Comparison of ENCODE assay signal across 1 cellular context in the genomic region with DNA sequence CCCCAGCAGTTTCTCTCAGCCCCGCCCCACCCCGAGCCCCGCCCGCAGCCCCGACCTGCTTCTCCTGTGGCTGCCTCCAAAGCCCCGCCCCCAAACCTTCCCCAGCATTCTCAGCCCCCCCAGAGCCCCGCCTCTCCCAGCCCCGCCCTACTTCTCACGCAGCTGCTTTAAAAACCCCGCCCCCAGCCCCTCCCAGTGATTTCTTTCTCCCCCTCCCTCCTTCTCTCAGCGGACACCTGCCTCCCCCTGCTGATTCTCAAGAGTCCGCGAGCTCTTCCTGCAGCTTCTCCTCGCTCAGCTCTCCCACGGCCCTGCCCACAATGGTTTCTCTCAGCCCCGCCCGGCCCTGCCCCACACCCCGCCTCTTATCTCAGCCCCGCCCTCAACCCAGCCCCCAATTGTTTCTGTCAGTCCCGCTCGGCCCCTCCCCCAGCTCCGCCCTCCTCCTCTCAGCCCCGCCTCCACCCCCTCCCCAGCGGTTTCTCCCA.
A peak's percentile ranks its signal among the peaks of the same experiment; 100 is the strongest.
TF ChIP-seq lines count a peak whose summit lies in the region.

No MANE protein-coding gene starts in this region.

TF ChIP-seq in K562, 482 proteins besides CTCF, POLR2A, EP300 and RAD21:
- TF ChIP-seq, protein P1, sequence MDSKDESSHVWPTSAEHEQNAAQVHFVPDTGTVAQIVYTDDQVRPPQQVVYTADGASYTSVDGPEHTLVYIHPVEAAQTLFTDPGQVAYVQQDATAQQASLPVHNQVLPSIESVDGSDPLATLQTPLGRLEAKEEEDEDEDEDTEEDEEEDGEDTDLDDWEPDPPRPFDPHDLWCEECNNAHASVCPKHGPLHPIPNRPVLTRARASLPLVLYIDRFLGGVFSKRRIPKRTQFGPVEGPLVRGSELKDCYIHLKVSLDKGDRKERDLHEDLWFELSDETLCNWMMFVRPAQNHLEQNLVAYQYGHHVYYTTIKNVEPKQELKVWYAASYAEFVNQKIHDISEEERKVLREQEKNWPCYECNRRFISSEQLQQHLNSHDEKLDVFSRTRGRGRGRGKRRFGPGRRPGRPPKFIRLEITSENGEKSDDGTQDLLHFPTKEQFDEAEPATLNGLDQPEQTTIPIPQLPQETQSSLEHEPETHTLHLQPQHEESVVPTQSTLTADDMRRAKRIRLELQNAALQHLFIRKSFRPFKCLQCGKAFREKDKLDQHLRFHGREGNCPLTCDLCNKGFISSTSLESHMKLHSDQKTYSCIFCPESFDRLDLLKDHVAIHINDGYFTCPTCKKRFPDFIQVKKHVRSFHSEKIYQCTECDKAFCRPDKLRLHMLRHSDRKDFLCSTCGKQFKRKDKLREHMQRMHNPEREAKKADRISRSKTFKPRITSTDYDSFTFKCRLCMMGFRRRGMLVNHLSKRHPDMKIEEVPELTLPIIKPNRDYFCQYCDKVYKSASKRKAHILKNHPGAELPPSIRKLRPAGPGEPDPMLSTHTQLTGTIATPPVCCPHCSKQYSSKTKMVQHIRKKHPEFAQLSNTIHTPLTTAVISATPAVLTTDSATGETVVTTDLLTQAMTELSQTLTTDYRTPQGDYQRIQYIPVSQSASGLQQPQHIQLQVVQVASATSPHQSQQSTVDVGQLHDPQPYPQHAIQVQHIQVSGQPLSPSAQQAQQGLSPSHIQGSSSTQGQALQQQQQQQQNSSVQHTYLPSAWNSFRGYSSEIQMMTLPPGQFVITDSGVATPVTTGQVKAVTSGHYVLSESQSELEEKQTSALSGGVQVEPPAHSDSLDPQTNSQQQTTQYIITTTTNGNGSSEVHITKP (IDR thresholded peaks at IDR 0.05; ENCODE audit: partially characterized antibody): peak; percentile 21
- TF ChIP-seq ZNF3 (CRISPR knock-in tag; IDR thresholded peaks at IDR 0.05): no peak
- TF ChIP-seq, protein P2, sequence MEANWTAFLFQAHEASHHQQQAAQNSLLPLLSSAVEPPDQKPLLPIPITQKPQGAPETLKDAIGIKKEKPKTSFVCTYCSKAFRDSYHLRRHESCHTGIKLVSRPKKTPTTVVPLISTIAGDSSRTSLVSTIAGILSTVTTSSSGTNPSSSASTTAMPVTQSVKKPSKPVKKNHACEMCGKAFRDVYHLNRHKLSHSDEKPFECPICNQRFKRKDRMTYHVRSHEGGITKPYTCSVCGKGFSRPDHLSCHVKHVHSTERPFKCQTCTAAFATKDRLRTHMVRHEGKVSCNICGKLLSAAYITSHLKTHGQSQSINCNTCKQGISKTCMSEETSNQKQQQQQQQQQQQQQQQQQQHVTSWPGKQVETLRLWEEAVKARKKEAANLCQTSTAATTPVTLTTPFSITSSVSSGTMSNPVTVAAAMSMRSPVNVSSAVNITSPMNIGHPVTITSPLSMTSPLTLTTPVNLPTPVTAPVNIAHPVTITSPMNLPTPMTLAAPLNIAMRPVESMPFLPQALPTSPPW (CRISPR knock-in tag; IDR thresholded peaks at IDR 0.05): peak; percentile 88
